1 cellular context compared by ENCODE assay signal in genomic region chr1:112618721-112619517, GRCh38.
TF ChIP-seq lines count a peak whose summit lies in the region.

Gene ST7L (minus strand): TSS chr1:112619141. CDS start chr1:112619113, 28 bp downstream.

TF ChIP-seq in GM12878, 131 proteins besides CTCF, POLR2A, EP300 and RAD21 (continued from another document and continues in another):
- 0 out of 2 replicates have a peak, but pooled peaks have one; percentile 9 for TF ChIP-seq MLLT1 (IDR thresholded peaks at IDR 0.05)
- peak; percentile 9; the same call in 1 of the 2 replicates for TF ChIP-seq POLR2AphosphoS2 (IDR thresholded peaks at IDR 0.05; ENCODE audit: low read depth, low read length)
- TF ChIP-seq NKRF (conservative IDR thresholded peaks at IDR 0.05): 0 out of 2 replicates have a peak, but pooled peaks have one; percentile 20
- TF ChIP-seq HSF1 (IDR thresholded peaks at IDR 0.05; ENCODE audit: low read depth, low read length): no peak
- no peak for TF ChIP-seq FOXM1 (IDR thresholded peaks at IDR 0.05; ENCODE audit: low read depth, low read length)
- peak in 1 of 2 experiments; percentile 48; a peak in 1 of 3 replicates for TF ChIP-seq EGR1 (IDR thresholded peaks at IDR 0.05; ENCODE audit: borderline replicate concordance in 1 of 2, low read depth in 2 of 2, low read length in 2 of 2)
- peak; percentile 86 for TF ChIP-seq MXI1 (IDR thresholded peaks at IDR 0.05; ENCODE audit: low read depth, low read length)
- TF ChIP-seq CBX5 (IDR thresholded peaks at IDR 0.05; ENCODE audit: low read depth): no peak
- no peak for TF ChIP-seq MEF2A (IDR thresholded peaks at IDR 0.05; ENCODE audit: insufficient read depth, low read depth, low read length)
- no peak for TF ChIP-seq ZNF274 (IDR thresholded peaks at IDR 0.05; ENCODE audit: insufficient read depth, insufficient read length)
- TF ChIP-seq NRF1 (conservative IDR thresholded peaks at IDR 0.05; ENCODE audit: low read depth, low read length): no peak; the same call in 1 of the 2 replicates
- no peak for TF ChIP-seq TCF7 (IDR thresholded peaks at IDR 0.05; ENCODE audit: borderline replicate concordance)
- peak; percentile 88 for TF ChIP-seq PBX3 (IDR thresholded peaks at IDR 0.05; ENCODE audit: insufficient replicate concordance, low read depth, low read length)
- TF ChIP-seq GATAD2B (conservative IDR thresholded peaks at IDR 0.05; ENCODE audit: low read depth): no peak
- no peak for TF ChIP-seq GABPA (IDR thresholded peaks at IDR 0.05; ENCODE audit: low read depth)
- TF ChIP-seq WRNIP1 (IDR thresholded peaks at IDR 0.05; ENCODE audit: borderline replicate concordance, low read depth, low read length): no peak
- no peak for TF ChIP-seq SRF (IDR thresholded peaks at IDR 0.05; ENCODE audit: low read depth in 2 of 2, low read length in 2 of 2)
- no peak for TF ChIP-seq KAT2A (conservative IDR thresholded peaks at IDR 0.05; ENCODE audit: control insufficient read depth, low read depth, low read length)
- TF ChIP-seq FOS (IDR thresholded peaks at IDR 0.05; ENCODE audit: borderline replicate concordance, extremely low read depth, insufficient read length): no peak
- no peak for TF ChIP-seq CHD1 (IDR thresholded peaks at IDR 0.05; ENCODE audit: low read depth, low read length)
- TF ChIP-seq ATF2 (IDR thresholded peaks at IDR 0.05; ENCODE audit: low read length): no peak
- no peak; the same call in 1 of the 2 replicates for TF ChIP-seq PAX8 (IDR thresholded peaks at IDR 0.05)
- no peak for TF ChIP-seq CUX1 (IDR thresholded peaks at IDR 0.05; ENCODE audit: insufficient replicate concordance, low read depth, low read length)
- no peak for TF ChIP-seq SP1 (IDR thresholded peaks at IDR 0.05; ENCODE audit: low read depth, low read length)
- TF ChIP-seq E2F4 (IDR thresholded peaks at IDR 0.05; ENCODE audit: low read depth, low read length): no peak
- TF ChIP-seq ZSCAN29 (IDR thresholded peaks at IDR 0.05): no peak
- peak; percentile 94 for TF ChIP-seq EED (IDR thresholded peaks at IDR 0.05; ENCODE audit: low read depth)
- no peak for TF ChIP-seq HDGF (IDR thresholded peaks at IDR 0.05)
- TF ChIP-seq NFIC (IDR thresholded peaks at IDR 0.05; ENCODE audit: low read depth, low read length): 0 out of 2 replicates have a peak, but pooled peaks have one; percentile 13
- TF ChIP-seq ATF3 (IDR thresholded peaks at IDR 0.05; ENCODE audit: borderline replicate concordance, extremely low read depth, low read depth, low read length): no peak
- no peak for TF ChIP-seq NR2F1 (conservative IDR thresholded peaks at IDR 0.05)
- peak; percentile 18; the same call in 1 of the 2 replicates for TF ChIP-seq RUNX3 (IDR thresholded peaks at IDR 0.05; ENCODE audit: low read length)
- no peak for TF ChIP-seq SUPT20H (IDR thresholded peaks at IDR 0.05; ENCODE audit: borderline replicate concordance, control insufficient read depth, low read depth, low read length)
- no peak for TF ChIP-seq MYB (IDR thresholded peaks at IDR 0.05; ENCODE audit: borderline replicate concordance, low read depth, low read length)
- no peak for TF ChIP-seq KDM1A (IDR thresholded peaks at IDR 0.05; ENCODE audit: borderline replicate concordance)
- TF ChIP-seq RELA (IDR thresholded peaks at IDR 0.05; ENCODE audit: borderline replicate concordance, partially characterized antibody): no peak
- no peak for TF ChIP-seq JUNB (IDR thresholded peaks at IDR 0.05)
- TF ChIP-seq NR2C2 (IDR thresholded peaks at IDR 0.05; ENCODE audit: borderline replicate concordance, control insufficient read depth, insufficient read length, low read depth): no peak
- TF ChIP-seq SMAD1 (IDR thresholded peaks at IDR 0.05; ENCODE audit: low read depth, partially characterized antibody): no peak
- no peak for TF ChIP-seq SREBF1 (IDR thresholded peaks at IDR 0.05; ENCODE audit: low read length)
- no peak for TF ChIP-seq BCLAF1 (IDR thresholded peaks at IDR 0.05)
- TF ChIP-seq ETV6 (conservative IDR thresholded peaks at IDR 0.05 in 1 of 2, IDR thresholded peaks at IDR 0.05 in 1 of 2; ENCODE audit: borderline replicate concordance in 1 of 2, low read depth in 1 of 2): peak in 1 of 2 experiments; percentile 4; a peak in 1 of 4 replicates
- TF ChIP-seq IRF3 (IDR thresholded peaks at IDR 0.05): no peak
- no peak; the same call in 1 of the 2 replicates for TF ChIP-seq STAT1 (conservative IDR thresholded peaks at IDR 0.05)
- 0 out of 2 replicates have a peak, but pooled peaks have one; percentile 32 for TF ChIP-seq TCF3 (IDR thresholded peaks at IDR 0.05; ENCODE audit: borderline replicate concordance, insufficient read depth, low read depth, low read length)
